Comparison of ENCODE assay signal across 11 cellular contexts in the genomic region with DNA sequence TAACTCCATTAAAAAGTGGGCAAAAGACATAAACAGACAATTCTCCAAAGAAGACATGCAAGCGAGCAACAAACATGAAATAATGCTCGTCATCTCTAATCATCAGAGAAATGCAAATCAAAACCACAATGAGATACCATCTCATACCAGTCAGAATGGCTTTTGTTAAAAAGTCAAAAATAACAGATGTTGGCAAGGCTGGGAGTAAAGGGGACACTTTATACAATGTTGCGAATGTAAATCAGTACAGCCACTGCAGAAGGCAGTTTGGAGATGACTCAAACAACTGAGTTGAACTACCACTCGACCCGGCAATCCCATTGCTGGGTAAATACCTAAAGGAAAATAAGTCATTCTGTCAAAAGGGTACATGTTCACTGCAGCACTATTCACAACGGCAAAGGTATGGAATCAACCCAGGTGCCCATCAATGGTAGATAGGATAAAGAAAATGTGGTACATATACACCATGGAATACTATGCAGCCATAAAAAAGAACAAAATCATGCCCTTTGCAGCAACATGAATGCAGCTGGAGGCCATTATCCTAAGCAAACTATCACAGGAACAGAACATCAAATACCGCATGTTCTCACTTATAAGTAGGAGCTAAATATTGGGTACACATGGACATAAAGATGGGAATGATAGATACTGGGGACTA. TPM values are rescaled to one million over a fixed set of nuclear protein-coding genes. Genes with fewer than 3 reads are reported as not detected.
A peak's percentile ranks its signal among the peaks of the same experiment; 100 is the strongest.
DNase-seq lines count a peak whose midpoint lies in the region; ATAC-seq, FAIRE-seq and TF ChIP-seq lines count a peak whose summit lies in the region.
"Had no signal": no experiment of that assay in that cellular context is flagged by ENCODE, and none has a peak within 500 bp of the region (broad histone marks: within the 10 kb centered on the region; RNA-seq: fewer than 3 reads in every experiment).

No MANE protein-coding gene starts in this region.

- DNase-seq in activated T-cell treated with anti-CD3 and anti-CD28 coated beads, Interleukin-2, amount 50 U/mL, for 4 hours = peak; percentile 11
- DNase-seq in activated T-cell treated with anti-CD3 and anti-CD28 coated beads for 4 hours (no peak), RCC 7860 (ENCODE audit: low spot score) (peak; percentile 7), GM12878 (ENCODE audit: low read depth, low spot score) (no peak), LoVo (ENCODE audit: low spot score) (no peak), kidney glomerular epithelial cell (lab: John Stamatoyannopoulos, UW) (no peak), left lobe of liver (ENCODE audit: low spot score) (no peak)
- no peak for DNase-seq in stimulated activated naive CD8-positive, alpha-beta T cell treated with anti-CD3 and anti-CD28 coated beads, Interleukin-15, Interleukin-2, amounts not matched to agents 100 U/mL and 50 U/mL, for 24 hours
- DNase-seq: NCI-H1930 had no signal

- H3K4me3 ChIP-seq in GM12878 = no peak overlapping the region

- no peaks in the 10 kb centered on the region for H3K9me3 ChIP-seq in GM12878 (replicated peaks; ENCODE audit: control insufficient read depth, insufficient read depth, low read length)

- TF ChIP-seq POLR2A in GM12878 (IDR thresholded peaks at IDR 0.05; ENCODE audit: low read depth, low read length) = no peak

- SMC1A ChIA-PET in GM12878 (lab: Charles Lee; ENCODE audit: uncharacterized antibody, unreplicated experiment) = interaction anchor here (0.7 to 1.9 kb wide), 5 partner anchors 9 to 49 kb away, joined by 3 to 6 read pairs (median 4); no protein-coding TSS in a partner anchor

- WGBS in GM12878 (ENCODE audit: insufficient coverage, insufficient replicate concordance, low lambda C conversion rate, missing lambda C conversion rate) = 22% methylated on average over 7 of the region's 7 CpGs

- H4K20me1 ChIP-seq in GM12878 (ENCODE audit: control insufficient read depth, insufficient read depth) = no peaks in the 10 kb centered on the region

- H3K36me3 Mint-ChIP-seq in activated T-cell treated with anti-CD3 and anti-CD28 coated beads, Interleukin-2, amount 50 U/mL, for 4 hours (ENCODE audit: insufficient read depth) = peaks cover 2% of the 10 kb centered on the region

- POLR2A ChIA-PET in GM12878 (lab: Charles Lee) = no interaction called here

- no peak overlapping the region for H3K9ac ChIP-seq in GM12878 (ENCODE audit: control insufficient read depth, insufficient read depth, low read length)

- intact Hi-C loops in GM12878 (cut with micrococcal nuclease; ENCODE audit: unreplicated experiment) = no loop called here

- FAIRE-seq in RCC 7860 (lab: Jason Lieb, UNC) = no peak
- no peak for FAIRE-seq in GM12878 (lab: Jason Lieb, UNC)

- H3K27ac ChIP-seq in GM12878 (ENCODE audit: control insufficient read depth, insufficient read depth) = no peak overlapping the region
- H3K27ac ChIP-seq: VCaP had no signal

- no TSS peak for BruUV-seq in GM12878 (replicated peaks; lab: Mats Ljungman, UMichigan)

- RAD21 ChIA-PET in GM12878 (lab: Charles Lee; ENCODE audit: unreplicated experiment) = interaction anchor here (0.9 to 1.9 kb wide), 2 partner anchors 11 to 26 kb away, joined by 3 to 9 read pairs; a partner anchor contains a TSS

- no peaks in the 10 kb centered on the region for H3K27me3 Mint-ChIP-seq in activated T-cell treated with anti-CD3 and anti-CD28 coated beads, Interleukin-2, amount 50 U/mL, for 4 hours (ENCODE audit: low read depth)

- in situ Hi-C loops in GM12878 (cut with MboI) = no loop called here

- H3K27me3 ChIP-seq in GM12878 (replicated peaks in 1 of 2; ENCODE audit: control insufficient read depth in 2 of 2, insufficient read depth in 2 of 2, low read length in 1 of 2) = no peaks in the 10 kb centered on the region; a peak in 1 of 4 replicates

- H3K4me1 Mint-ChIP-seq in activated T-cell treated with anti-CD3 and anti-CD28 coated beads, Interleukin-2, amount 50 U/mL, for 4 hours (ENCODE audit: low read depth) = peaks cover 45% of the 10 kb centered on the region

- peak overlapping the region; percentile 59 for H3K4me3 Mint-ChIP-seq in activated T-cell treated with anti-CD3 and anti-CD28 coated beads, Interleukin-2, amount 50 U/mL, for 4 hours

- no peak overlapping the region for H3K4me2 ChIP-seq in GM12878 (ENCODE audit: control insufficient read depth, insufficient read depth)

- no peaks in the 10 kb centered on the region for H3K36me3 ChIP-seq in GM12878 (ENCODE audit: control insufficient read depth in 2 of 2, insufficient read depth in 2 of 2, low read length in 1 of 2)

- no peak overlapping the region for H2AFZ ChIP-seq in GM12878 (ENCODE audit: control insufficient read depth, low read depth, low read length)

- no peak for TF ChIP-seq RAD21 in GM12878 (IDR thresholded peaks at IDR 0.05; ENCODE audit: insufficient read depth, low read depth, low read length)

- no peaks in the 10 kb centered on the region for H3K79me2 ChIP-seq in GM12878 (ENCODE audit: control insufficient read depth, insufficient read depth, low read length)

- no peak for TF ChIP-seq CTCF in GM12878 (IDR thresholded peaks at IDR 0.05 in 2 of 3, conservative IDR thresholded peaks at IDR 0.05 in 1 of 3; ENCODE audit: control insufficient read depth in 2 of 3, extremely low read depth in 1 of 3, insufficient read depth in 1 of 3, low read depth in 3 of 3, low read length in 3 of 3)

- CTCF ChIA-PET in GM12878 (lab: Yijun Ruan, JAX) = interaction anchor here (5.2 kb wide), 1 partner anchor 11 kb away, joined by 52 read pairs; no protein-coding TSS in a partner anchor

- ATAC-seq in activated T-cell treated with anti-CD3 and anti-CD28 coated beads, Interleukin-2, amount 50 U/mL, for 4 hours = peak; percentile 68 to 74
- ATAC-seq in GM12878 (peak; percentile 50), left lobe of liver (no peak)
- ATAC-seq in stimulated activated naive CD8-positive, alpha-beta T cell treated with anti-CD3 and anti-CD28 coated beads, Interleukin-15, Interleukin-2, amounts not matched to agents 100 U/mL and 50 U/mL, for 24 hours = peak; percentile 76

- no peak for TF ChIP-seq EP300 in GM12878 (IDR thresholded peaks at IDR 0.05; ENCODE audit: borderline replicate concordance in 1 of 2, control insufficient read depth in 1 of 2, low read depth in 2 of 2, low read length in 2 of 2)

- H3K9me3 Mint-ChIP-seq in activated T-cell treated with anti-CD3 and anti-CD28 coated beads, Interleukin-2, amount 50 U/mL, for 4 hours = peaks cover 4% of the 10 kb centered on the region

- no peaks in the 10 kb centered on the region for H3K4me1 ChIP-seq in GM12878 (ENCODE audit: control insufficient read depth, insufficient read depth, low read length)

TF ChIP-seq in GM12878, 131 proteins besides CTCF, POLR2A, EP300 and RAD21:
- 0 out of 2 replicates have a peak, but pooled peaks have one; percentile 10 for TF ChIP-seq NFXL1 (IDR thresholded peaks at IDR 0.05; ENCODE audit: borderline replicate concordance)
- no peak for TF ChIP-seq YY1 (IDR thresholded peaks at IDR 0.05; ENCODE audit: low read depth, low read length)

RNA-seq across cellular contexts. Expression of a gene that starts 25.9 kb away (rescaled TPM):
- total RNA-seq in activated T-cell treated with anti-CD3 and anti-CD28 coated beads, Interleukin-2, amount 50 U/mL, for 4 hours = under 1 TPM in 2 of 3 donors, not detected in 1; 0.16 to 0.30 TPM
- total RNA-seq in GM12878 (2013; cell fraction: nucleolus; rRNA removed) = 1.0 TPM in 2 replicates
- total RNA-seq in GM12878 (2014; rRNA removed) = under 0.01 TPM in 1 of 2 replicates, not detected in the other
- not detected in 2 replicates for total RNA-seq in GM12878 (2014; rRNA removed; fragmentation: Illumina TruSeq; extraction: Trizol)
- total RNA-seq in GM12878 (2021) = not detected in 2 replicates
- polyA plus RNA-seq in GM12878 (2011; ENCODE audit: low read depth) = not detected
- polyA plus RNA-seq in GM12878 (2011; rRNA removed) = 0.73 and 1.1 TPM in 2 replicates
- polyA plus RNA-seq in GM12878 (2011; cell fraction: cytosol; rRNA removed) = 0.27 and 0.34 TPM in 2 replicates
- 0.38 and 0.91 TPM in 2 replicates for polyA plus RNA-seq in GM12878 (2011; cell fraction: nucleus; rRNA removed)
- polyA plus RNA-seq in GM12878 (2012) = not detected in 2 replicates
- polyA plus RNA-seq in GM12878 (2014; fragmentation: Illumina TruSeq; extraction: Trizol) = not detected in 2 replicates
- not detected for polyA plus RNA-seq in GM12878 (2014; fragmentation: Nextera tagmentation; extraction: Ambion mirVana)
- polyA plus RNA-seq in GM12878 (2014; rRNA removed) = not detected in 2 replicates
- polyA plus RNA-seq in GM12878 (2016; fragmentation: Nextera tagmentation; extraction: Ambion mirVana) = not detected
- polyA minus RNA-seq in GM12878 (2011; rRNA and poly(A)+ RNA removed) = 0.46 and 0.66 TPM in 2 replicates
- polyA minus RNA-seq in GM12878 (2011; cell fraction: cytosol; rRNA and poly(A)+ RNA removed) = not detected in 2 replicates
- 0.12 TPM in 1 of 2 replicates, not detected in the other for polyA minus RNA-seq in GM12878 (2011; cell fraction: nucleus; rRNA and poly(A)+ RNA removed)
- total RNA-seq in left lobe of liver = 0.60 TPM

RNA-seq across cellular contexts. Expression of a gene that starts 33.7 kb away (rescaled TPM):
- total RNA-seq in activated T-cell treated with anti-CD3 and anti-CD28 coated beads, Interleukin-2, amount 50 U/mL, for 4 hours = not detected
- not detected in 2 replicates for total RNA-seq in GM12878 (2013; cell fraction: nucleolus; rRNA removed)
- not detected in 2 replicates for total RNA-seq in GM12878 (2014; rRNA removed)
- total RNA-seq in GM12878 (2014; rRNA removed; fragmentation: Illumina TruSeq; extraction: Trizol) = not detected in 2 replicates
- not detected in 2 replicates for total RNA-seq in GM12878 (2021)
- not detected for polyA plus RNA-seq in GM12878 (2011; ENCODE audit: low read depth)
- not detected in 2 replicates for polyA plus RNA-seq in GM12878 (2011; rRNA removed)
- polyA plus RNA-seq in GM12878 (2011; cell fraction: cytosol; rRNA removed) = not detected in 2 replicates
- polyA plus RNA-seq in GM12878 (2011; cell fraction: nucleus; rRNA removed) = not detected in 2 replicates
- not detected in 2 replicates for polyA plus RNA-seq in GM12878 (2012)
- polyA plus RNA-seq in GM12878 (2014; fragmentation: Illumina TruSeq; extraction: Trizol) = not detected in 2 replicates
- not detected for polyA plus RNA-seq in GM12878 (2014; fragmentation: Nextera tagmentation; extraction: Ambion mirVana)
- not detected in 2 replicates for polyA plus RNA-seq in GM12878 (2014; rRNA removed)
- not detected for polyA plus RNA-seq in GM12878 (2016; fragmentation: Nextera tagmentation; extraction: Ambion mirVana)
- not detected in 2 replicates for polyA minus RNA-seq in GM12878 (2011; rRNA and poly(A)+ RNA removed)
- not detected in 2 replicates for polyA minus RNA-seq in GM12878 (2011; cell fraction: cytosol; rRNA and poly(A)+ RNA removed)
- polyA minus RNA-seq in GM12878 (2011; cell fraction: nucleus; rRNA and poly(A)+ RNA removed) = not detected in 2 replicates
- total RNA-seq in left lobe of liver = not detected
- total RNA-seq: lung microvascular endothelial cell had no signal

Comparison
In these comparisons a context has a peak if more than half of its experiments do, and no peak if none do; other contexts are left out.
1. DNase-seq: peak in activated T-cell treated with anti-CD3 and anti-CD28 coated beads, Interleukin-2, amount 50 U/mL, for 4 hours (single experiment) and RCC 7860 (single experiment); none in activated T-cell treated with anti-CD3 and anti-CD28 coated beads for 4 hours (single experiment), GM12878 (single experiment), stimulated activated naive CD8-positive, alpha-beta T cell treated with anti-CD3 and anti-CD28 coated beads, Interleukin-15, Interleukin-2, amounts not matched to agents 100 U/mL and 50 U/mL, for 24 hours (single experiment), LoVo (single experiment), kidney glomerular epithelial cell (single experiment) and left lobe of liver (single experiment).